ENCODE assay signal across 12 cellular contexts in the genomic region with DNA sequence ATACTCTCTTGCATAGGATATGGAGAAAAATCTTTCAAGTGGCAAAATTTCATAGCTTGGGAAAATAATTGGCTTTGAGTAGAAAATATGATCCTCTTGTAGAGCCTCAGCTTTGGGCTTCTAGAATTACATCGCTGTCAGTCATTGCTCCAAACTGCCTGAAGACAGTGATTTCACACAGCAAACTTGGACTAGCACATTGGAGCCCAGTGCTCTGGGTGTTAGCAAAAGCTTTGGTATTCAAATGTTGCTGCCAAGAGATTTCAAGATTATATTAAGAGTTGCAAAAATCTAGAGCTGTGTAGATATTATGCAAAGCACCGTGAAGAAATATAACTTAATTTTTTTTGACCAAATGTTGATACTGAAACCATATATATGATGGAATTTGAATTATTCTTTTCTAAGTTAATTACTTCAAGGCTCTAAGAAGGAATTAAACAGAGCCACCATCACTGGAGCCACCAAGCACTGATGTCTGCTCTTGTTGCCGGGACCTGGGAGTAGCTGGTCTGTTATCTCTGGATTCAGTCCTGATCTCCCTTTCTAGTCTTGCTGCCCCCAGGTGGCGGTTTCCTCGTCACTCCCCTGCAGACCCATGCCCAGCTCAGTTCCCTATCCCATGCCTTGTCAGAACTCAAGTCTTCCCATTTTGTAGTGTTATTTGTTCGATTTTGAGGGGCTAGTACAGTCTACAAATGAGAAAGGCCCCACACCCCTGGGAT.
DNase-seq lines count a peak whose midpoint lies in the region; ATAC-seq and TF ChIP-seq lines count a peak whose summit lies in the region.
"Had no signal": no experiment of that assay in that cellular context is flagged by ENCODE, and none has a peak within 500 bp of the region (broad histone marks: within the 10 kb centered on the region; RNA-seq: fewer than 3 reads in every experiment).

No MANE protein-coding gene starts in this region.

- peak; percentile 3 for DNase-seq in stimulated activated CD4-positive, alpha-beta T cell treated with anti-CD3 and anti-CD28 coated beads, Interleukin-4, amount 100 ng/mL, for 1 hour
- DNase-seq in stimulated activated CD4-positive, alpha-beta T cell treated with anti-CD3 and anti-CD28 coated beads, Interleukin-1b, Interleukin-23, amount 100 ng/mL, for 48 hours: no peak
- peak; percentile 39 for DNase-seq in SK-N-SH
- peak; percentile 88 for DNase-seq in fibroblast of the conjunctiva (ENCODE audit: low read depth)
- DNase-seq in upper lobe of right lung: no peak
- no peak for DNase-seq in NCI-H526 treated with DMSO at 0.1 percent for 48 hours (lab: John Stamatoyannopoulos, UW)
- no peak for DNase-seq in left ventricle myocardium superior
- DNase-seq: CD4-positive, CD25-positive, alpha-beta regulatory T cell; natural killer cell; NCI-H1694 treated with DMSO at 0.1 percent for 48 hours; T-cell had no signal

- H3K4me3 ChIP-seq in SK-N-SH (ENCODE audit: low read depth in 2 of 2, low read length in 1 of 2) (no peak overlapping the region; a peak in 1 of 4 replicates), upper lobe of right lung (no peak overlapping the region)

- under 1% methylated on average over 6 of the region's 6 CpGs for WGBS in SK-N-SH (ENCODE audit: low lambda C conversion rate)

- intact Hi-C loops in upper lobe of right lung (cut with DNase I) (no loop called here), left ventricle myocardium superior (cut with micrococcal nuclease) (no loop called here)

- H3K27me3 ChIP-seq in SK-N-SH (ENCODE audit: insufficient read depth) (peaks cover 6% of the 10 kb centered on the region; the same call in 1 of the 2 replicates), upper lobe of right lung (no peaks in the 10 kb centered on the region)

- H3K9ac ChIP-seq in SK-N-SH: no peak overlapping the region

- no peak for TF ChIP-seq EP300 in SK-N-SH (IDR thresholded peaks at IDR 0.05; ENCODE audit: borderline replicate concordance in 1 of 2, low read depth in 1 of 2, low read length in 1 of 2)

- no peak for TF ChIP-seq RAD21 in SK-N-SH (IDR thresholded peaks at IDR 0.05; ENCODE audit: low read length)

- H3K36me3 ChIP-seq in SK-N-SH (replicated peaks in 1 of 2; ENCODE audit: control insufficient read depth in 1 of 2, insufficient read depth in 2 of 2, low read length in 1 of 2): no peaks in the 10 kb centered on the region
- H3K36me3 ChIP-seq in upper lobe of right lung: no peaks in the 10 kb centered on the region

- H4K20me1 ChIP-seq in SK-N-SH (ENCODE audit: insufficient read depth): no peaks in the 10 kb centered on the region

- H3K27ac ChIP-seq in SK-N-SH (ENCODE audit: low read depth in 2 of 2, low read length in 1 of 2) (no peak overlapping the region), upper lobe of right lung (no peak overlapping the region)

- no peak overlapping the region for H3K4me2 ChIP-seq in SK-N-SH

- no peak overlapping the region for H2AFZ ChIP-seq in SK-N-SH (ENCODE audit: low read depth)

- no peaks in the 10 kb centered on the region for H3K79me2 ChIP-seq in SK-N-SH (ENCODE audit: insufficient read depth)

- peak; percentile 12 for ATAC-seq in upper lobe of right lung
- no peak for ATAC-seq in GM18907 (IDR thresholded peaks at IDR 0.05; ENCODE audit: unreplicated experiment)
- no peak for ATAC-seq in left ventricle myocardium superior
- ATAC-seq: natural killer cell, T-cell had no signal

- TF ChIP-seq CTCF in SK-N-SH (IDR thresholded peaks at IDR 0.05) (peak; percentile 32; the same call in 1 of the 2 replicates), upper lobe of right lung (IDR thresholded peaks at IDR 0.05) (peak; percentile 11)

- no peaks in the 10 kb centered on the region for H3K9me2 ChIP-seq in SK-N-SH

- H3K9me3 ChIP-seq in SK-N-SH (no peaks in the 10 kb centered on the region), upper lobe of right lung (peaks cover 8% of the 10 kb centered on the region)

- POLR2A ChIA-PET in SK-N-SH (lab: Yijun Ruan, JAX): interaction anchor here (0.6 kb wide), 1 partner anchor 46 kb away, joined by 3 read pairs; no protein-coding TSS in a partner anchor

- H3K4me1 ChIP-seq in SK-N-SH (ENCODE audit: control insufficient read depth in 1 of 2, insufficient read depth in 2 of 2, low read depth in 1 of 2, low read length in 1 of 2) (no peaks in the 10 kb centered on the region), upper lobe of right lung (no peaks in the 10 kb centered on the region)

- CTCF ChIA-PET in SK-N-SH (lab: Yijun Ruan, JAX): interaction anchor here (1.1 to 1.4 kb wide), 2 partner anchors 257 to 264 kb away, joined by 3 to 5 read pairs; no protein-coding TSS in a partner anchor

- no peaks in the 10 kb centered on the region for H3F3A ChIP-seq in SK-N-SH (replicated peaks; ENCODE audit: insufficient read depth)

TF ChIP-seq in SK-N-SH, 30 proteins besides CTCF, POLR2A, EP300 and RAD21:
- TF ChIP-seq, protein P1, sequence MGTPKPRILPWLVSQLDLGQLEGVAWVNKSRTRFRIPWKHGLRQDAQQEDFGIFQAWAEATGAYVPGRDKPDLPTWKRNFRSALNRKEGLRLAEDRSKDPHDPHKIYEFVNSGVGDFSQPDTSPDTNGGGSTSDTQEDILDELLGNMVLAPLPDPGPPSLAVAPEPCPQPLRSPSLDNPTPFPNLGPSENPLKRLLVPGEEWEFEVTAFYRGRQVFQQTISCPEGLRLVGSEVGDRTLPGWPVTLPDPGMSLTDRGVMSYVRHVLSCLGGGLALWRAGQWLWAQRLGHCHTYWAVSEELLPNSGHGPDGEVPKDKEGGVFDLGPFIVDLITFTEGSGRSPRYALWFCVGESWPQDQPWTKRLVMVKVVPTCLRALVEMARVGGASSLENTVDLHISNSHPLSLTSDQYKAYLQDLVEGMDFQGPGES (IDR thresholded peaks at IDR 0.05; ENCODE audit: low read depth, low read length): no peak
- TF ChIP-seq NFIC (IDR thresholded peaks at IDR 0.05; ENCODE audit: borderline replicate concordance) (no peak), TAF1 (IDR thresholded peaks at IDR 0.05; ENCODE audit: borderline replicate concordance, low read depth, low read length) (no peak), CHD2 (IDR thresholded peaks at IDR 0.05; ENCODE audit: low read length, partially characterized antibody) (no peak), FOXJ3 (CRISPR knock-in tag; IDR thresholded peaks at IDR 0.05) (no peak), YY1 (IDR thresholded peaks at IDR 0.05; ENCODE audit: low read depth) (no peak), RFX5 (IDR thresholded peaks at IDR 0.05; ENCODE audit: low read length) (no peak), GATA2 (CRISPR knock-in tag; IDR thresholded peaks at IDR 0.05) (no peak)
- TF ChIP-seq, protein P2, sequence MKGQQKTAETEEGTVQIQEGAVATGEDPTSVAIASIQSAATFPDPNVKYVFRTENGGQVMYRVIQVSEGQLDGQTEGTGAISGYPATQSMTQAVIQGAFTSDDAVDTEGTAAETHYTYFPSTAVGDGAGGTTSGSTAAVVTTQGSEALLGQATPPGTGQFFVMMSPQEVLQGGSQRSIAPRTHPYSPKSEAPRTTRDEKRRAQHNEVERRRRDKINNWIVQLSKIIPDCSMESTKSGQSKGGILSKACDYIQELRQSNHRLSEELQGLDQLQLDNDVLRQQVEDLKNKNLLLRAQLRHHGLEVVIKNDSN (IDR thresholded peaks at IDR 0.05; ENCODE audit: borderline replicate concordance, low read depth): no peak

Comparison
In these comparisons a context has a peak if more than half of its experiments do, and no peak if none do; other contexts are left out.
1. DNase-seq: peak in stimulated activated CD4-positive, alpha-beta T cell treated with anti-CD3 and anti-CD28 coated beads, Interleukin-4, amount 100 ng/mL, for 1 hour (single experiment), SK-N-SH (single experiment) and fibroblast of the conjunctiva (single experiment); none in stimulated activated CD4-positive, alpha-beta T cell treated with anti-CD3 and anti-CD28 coated beads, Interleukin-1b, Interleukin-23, amount 100 ng/mL, for 48 hours (single experiment), upper lobe of right lung (single experiment), NCI-H526 treated with DMSO at 0.1 percent for 48 hours (single experiment) and left ventricle myocardium superior (single experiment).